ENCODE assay signal across 7 cellular contexts in genomic region chr17:73311428-73311780, GRCh38. TPM values are rescaled to one million over a fixed set of nuclear protein-coding genes. Genes with fewer than 3 reads are reported as not detected.
DNase-seq lines count a peak whose midpoint lies in the region; ATAC-seq and TF ChIP-seq lines count a peak whose summit lies in the region.

No MANE protein-coding gene starts in this region.

- no peak overlapping the region for H2AK5ac ChIP-seq in H9 (ENCODE audit: insufficient read length, low read length)
- peak overlapping the region; percentile 89 for H2AK5ac ChIP-seq in neuronal stem cell (ENCODE audit: low read depth, low read length)

- H2BK5ac ChIP-seq in H9 (ENCODE audit: insufficient read length, low read length) (no peak overlapping the region), neuronal stem cell (ENCODE audit: low read length) (peak overlapping the region; percentile 99)

- H3K27ac ChIP-seq in H9 (ENCODE audit: insufficient read length, low read depth, low read length), result no peak overlapping the region
- H3K27ac ChIP-seq in PC-9, result peak overlapping the region; percentile 84
- peak overlapping the region; percentile 92 for H3K27ac ChIP-seq in neuronal stem cell (replicated peaks; ENCODE audit: low read length)

- TSS peak; percentile 16 for BruUV-seq in PC-9 (replicated peaks; lab: Mats Ljungman, UMichigan)

- intact Hi-C loops in PC-9 (cut with micrococcal nuclease; ENCODE audit: unreplicated experiment), result loop anchor here (1.0 to 5.0 kb wide), 2 partner anchors 43 to 584 kb away; no protein-coding TSS in a partner anchor

- H3K27me3 ChIP-seq in H9 (ENCODE audit: insufficient read depth, low read length), result no peaks in the 10 kb centered on the region
- H3K27me3 ChIP-seq in PC-9 (ENCODE audit: insufficient read depth, low read depth), result no peaks in the 10 kb centered on the region
- peaks cover 0 to 5% (median 0%) of the 10 kb centered on the region in 3 experiments for H3K27me3 ChIP-seq in neuronal stem cell (ENCODE audit: control insufficient read depth in 3 of 3, insufficient read depth in 3 of 3, low read depth in 1 of 3, low read length in 3 of 3)

- no peak overlapping the region for H3K9ac ChIP-seq in H9 (ENCODE audit: extremely low read depth, insufficient read length, low read length)
- peak overlapping the region; percentile 96 for H3K9ac ChIP-seq in neuronal stem cell (ENCODE audit: low read depth, low read length, poor library complexity)

- no peaks in the 10 kb centered on the region for H3K79me2 ChIP-seq in H9 (ENCODE audit: insufficient read depth, low read length)
- peaks cover 51% of the 10 kb centered on the region for H3K79me2 ChIP-seq in PC-9 (ENCODE audit: low read depth)

- CTCF ChIA-PET in PC-9 (lab: Charles Lee), result interaction anchor here (0.8 to 1.0 kb wide), 2 partner anchors 48 to 59 kb away, joined by 3 read pairs; no protein-coding TSS in a partner anchor

- H3K23ac ChIP-seq in H9 (ENCODE audit: insufficient read length, low read depth, low read length) (no peak overlapping the region), neuronal stem cell (ENCODE audit: low read depth, low read length, poor library complexity) (peak overlapping the region; percentile 97)

- H4K91ac ChIP-seq in H9 (ENCODE audit: insufficient read length, low read depth, low read length) (no peak overlapping the region), neuronal stem cell (ENCODE audit: low read depth, low read length, poor library complexity) (no peak overlapping the region)

- no peak overlapping the region for H3K18ac ChIP-seq in H9 (ENCODE audit: insufficient read length, low read depth, low read length)
- H3K18ac ChIP-seq in neuronal stem cell (ENCODE audit: low read length), result peak overlapping the region; percentile 99

- H3K4me3 ChIP-seq in PC-9 (peak overlapping the region; percentile 93), epithelial cell of proximal tubule (ENCODE audit: low read depth, low read length) (peak overlapping the region; percentile 100), neuronal stem cell (ENCODE audit: low read length in 2 of 2) (peak overlapping the region; percentile 70 to 98)

- H3K23me2 ChIP-seq in H9 (ENCODE audit: insufficient read length, low read depth, low read length, poor library complexity, severe bottlenecking), result peaks cover 12% of the 10 kb centered on the region

- H3K27ac Mint-ChIP-seq in H9, result no peak overlapping the region

- H3K4ac ChIP-seq in H9 (ENCODE audit: low read depth, low read length) (no peak overlapping the region), neuronal stem cell (ENCODE audit: low read length) (peak overlapping the region; percentile 91)

- peaks cover 0 to 3% of the 10 kb centered on the region in 2 experiments; a peak in 1 of 5 replicates for H3K9me3 Mint-ChIP-seq in H9

- H3K36me3 ChIP-seq in PC-9 (ENCODE audit: low read depth) (peaks cover 5% of the 10 kb centered on the region; the same call in 1 of the 2 replicates), neuronal stem cell (replicated peaks in 1 of 2; ENCODE audit: control insufficient read depth in 2 of 2, insufficient read depth in 2 of 2, low read length in 2 of 2) (peaks cover 3 to 11% of the 10 kb centered on the region in 2 donors)

- H4K5ac ChIP-seq in H9 (ENCODE audit: insufficient read length, low read depth, low read length), result no peak overlapping the region

- no peak overlapping the region for H4K8ac ChIP-seq in H9 (replicated peaks; ENCODE audit: insufficient read length, low read depth, low read length)
- H4K8ac ChIP-seq in neuronal stem cell (ENCODE audit: low read depth, low read length), result no peak overlapping the region

- POLR2A ChIA-PET in PC-9 (lab: Charles Lee; ENCODE audit: unreplicated experiment), result no interaction called here

- H3K14ac ChIP-seq in H9 (ENCODE audit: insufficient read depth, low read length) (no peak overlapping the region), neuronal stem cell (ENCODE audit: low read length) (peak overlapping the region; percentile 72)

- H2AFZ ChIP-seq in H9 (ENCODE audit: low read length), result no peak overlapping the region
- peak overlapping the region; percentile 84 for H2AFZ ChIP-seq in PC-9
- H2AFZ ChIP-seq in neuronal stem cell (ENCODE audit: low read length), result peak overlapping the region; percentile 99

- H3K4me1 Mint-ChIP-seq in H9, result peaks cover 41 to 46% of the 10 kb centered on the region in 2 experiments

- H3K9me2 ChIP-seq in PC-9 (ENCODE audit: insufficient read depth), result no peaks in the 10 kb centered on the region

- no peaks in the 10 kb centered on the region for H3K79me1 ChIP-seq in H9 (ENCODE audit: insufficient read depth, low read depth, low read length, poor library complexity, severe bottlenecking)
- peaks cover 9% of the 10 kb centered on the region for H3K79me1 ChIP-seq in neuronal stem cell (ENCODE audit: low read depth, low read length)

- H3T11ph ChIP-seq in H9 (ENCODE audit: low read length), result no peak overlapping the region

- H4K20me1 ChIP-seq in H9 (ENCODE audit: control insufficient read depth, insufficient read depth, insufficient read length) (no peaks in the 10 kb centered on the region), PC-9 (ENCODE audit: insufficient read depth) (peaks cover 3% of the 10 kb centered on the region; the same call in 1 of the 2 replicates)

- H2BK15ac ChIP-seq in H9 (ENCODE audit: low read depth, low read length), result no peak overlapping the region
- peak overlapping the region; percentile 86 for H2BK15ac ChIP-seq in neuronal stem cell (ENCODE audit: low read length)

- no peak for TF ChIP-seq CTCF in H9 (conservative IDR thresholded peaks at IDR 0.05)
- TF ChIP-seq CTCF in PC-9 (conservative IDR thresholded peaks at IDR 0.05), result no peak
- no peak for TF ChIP-seq CTCF in epithelial cell of proximal tubule (conservative IDR thresholded peaks at IDR 0.05; ENCODE audit: low read depth, low read length)

- peaks cover 34% of the 10 kb centered on the region for H3F3A ChIP-seq in PC-9 (ENCODE audit: insufficient read depth, low read depth)

- no CpG with 5 or more reads among the region's 38 CpGs for WGBS in H9 (ENCODE audit: extremely low coverage, insufficient read length, low lambda C conversion rate)
- no CpG with 5 or more reads among the region's 38 CpGs for WGBS in neuronal stem cell (ENCODE audit: extremely low coverage in 2 of 2, insufficient read length in 2 of 2, insufficient replicate concordance in 1 of 2), 2 donors

- H3K4me2 ChIP-seq in H9 (ENCODE audit: insufficient read depth, insufficient read length, low read length), result peak overlapping the region; percentile 49
- H3K4me2 ChIP-seq in PC-9, result peak overlapping the region; percentile 90
- peak overlapping the region; percentile 87 for H3K4me2 ChIP-seq in neuronal stem cell (ENCODE audit: insufficient read depth, low read length, poor library complexity, severe bottlenecking)

- DNase-seq in H9, result no peak
- no peak for DNase-seq in PC-9
- no peak for DNase-seq in epithelial cell of proximal tubule (ENCODE audit: low read depth)
- no peak for DNase-seq in neuronal stem cell (ENCODE audit: low spot score)
- DNase-seq in UCSD-AML1 (lab: John Stamatoyannopoulos, UW; ENCODE audit: unreplicated experiment), result no peak
- no peak for DNase-seq in NCI-H1105 treated with DMSO at 0.1 percent for 48 hours (lab: John Stamatoyannopoulos, UW)

- H3K56ac ChIP-seq in H9 (ENCODE audit: insufficient read length, low read depth, low read length), result no peak overlapping the region

- no peak overlapping the region for H2BK120ac ChIP-seq in H9 (ENCODE audit: low read depth, low read length, poor library complexity, severe bottlenecking)
- peak overlapping the region; percentile 98 for H2BK120ac ChIP-seq in neuronal stem cell (ENCODE audit: low read depth, low read length)

- H2BK12ac ChIP-seq in H9 (ENCODE audit: insufficient read length, low read depth, low read length), result no peak overlapping the region
- no peak overlapping the region for H2BK12ac ChIP-seq in neuronal stem cell (ENCODE audit: low read length)

- H2BK20ac ChIP-seq in H9 (ENCODE audit: low read depth, low read length, poor library complexity, severe bottlenecking), result no peak overlapping the region

- H3K4me3 Mint-ChIP-seq in H9, result peak overlapping the region; percentile 88 to 95

- no peaks in the 10 kb centered on the region; a peak in 1 of 7 replicates for H3K36me3 Mint-ChIP-seq in H9 (ENCODE audit: insufficient read depth in 1 of 3, low read depth in 3 of 3)

- peak; percentile 2 for ATAC-seq in GM18858 (IDR thresholded peaks at IDR 0.05; ENCODE audit: unreplicated experiment)

- H3K4me1 ChIP-seq in H9 (ENCODE audit: insufficient read depth, low read length), result peaks cover 2% of the 10 kb centered on the region; the same call in 1 of the 2 replicates
- H3K4me1 ChIP-seq in PC-9 (replicated peaks; ENCODE audit: insufficient read depth), result peaks cover 39% of the 10 kb centered on the region
- peaks cover 15 to 23% of the 10 kb centered on the region in 2 donors for H3K4me1 ChIP-seq in neuronal stem cell (ENCODE audit: control insufficient read depth in 2 of 2, insufficient read depth in 1 of 2, low read depth in 1 of 2, low read length in 2 of 2)

- H3K9me3 ChIP-seq in H9 (ENCODE audit: control insufficient read depth, low read depth, low read length) (no peaks in the 10 kb centered on the region), PC-9 (ENCODE audit: insufficient read depth, low read depth) (no peaks in the 10 kb centered on the region), neuronal stem cell (replicated peaks in 1 of 2; ENCODE audit: control insufficient read depth in 2 of 2, insufficient read depth in 1 of 2, low read depth in 1 of 2, low read length in 2 of 2) (no peaks in the 10 kb centered on the region)

- H3K27me3 Mint-ChIP-seq in H9 (ENCODE audit: low read depth), result peaks cover 20% of the 10 kb centered on the region

RNA-seq across cellular contexts. Expression of gene CDC42EP4, which starts 0.4 kb away (rescaled TPM):
- total RNA-seq in H9 (2021), result 27.1 and 28.2 TPM in 2 replicates
- 48.4 and 52.0 TPM in 2 replicates for total RNA-seq in PC-9 (2021)
- 46.8 and 115 TPM in 2 replicates for total RNA-seq in epithelial cell of proximal tubule
- 23.5 TPM for polyA plus RNA-seq in neuronal stem cell (2013, experiment 1 of 2)
- 23.9 TPM for polyA plus RNA-seq in neuronal stem cell (2013, experiment 2 of 2)

RNA-seq across cellular contexts. Expression of gene CPSF4L, which starts 49.7 kb away (rescaled TPM):
- total RNA-seq in H9 (2021), result not detected in 2 replicates
- total RNA-seq in PC-9 (2021), result 0.52 TPM in 1 of 2 replicates, not detected in the other
- not detected in 2 replicates for total RNA-seq in epithelial cell of proximal tubule
- not detected for polyA plus RNA-seq in neuronal stem cell (2013, experiment 1 of 2)
- not detected for polyA plus RNA-seq in neuronal stem cell (2013, experiment 2 of 2)
